ENCODE assay signal across 8 cellular contexts in genomic region chr6:41504526-41505021, GRCh38. TPM values are rescaled to one million over a fixed set of nuclear protein-coding genes. Genes with fewer than 3 reads are reported as not detected.
A peak's percentile ranks its signal among the peaks of the same experiment; 100 is the strongest.
DNase-seq lines count a peak whose midpoint lies in the region; ATAC-seq and TF ChIP-seq lines count a peak whose summit lies in the region.

No MANE protein-coding gene starts in this region.

- no peak for TF ChIP-seq POLR2A in uterus (IDR thresholded peaks at IDR 0.05)

- H3K4me1 ChIP-seq in heart right ventricle (peaks cover 5 to 34% (median 20%) of the 10 kb centered on the region in 9 donors), mesodermal cell (ENCODE audit: control insufficient read depth, insufficient read depth, low read length, poor library complexity, severe bottlenecking) (peaks cover 18% of the 10 kb centered on the region), uterus (peaks cover 7 to 12% of the 10 kb centered on the region in 2 donors)

- H3K9me3 ChIP-seq in heart right ventricle (no peaks in the 10 kb centered on the region), mesodermal cell (ENCODE audit: control insufficient read depth, low read length) (no peaks in the 10 kb centered on the region), uterus (no peaks in the 10 kb centered on the region)

- peaks cover 64% of the 10 kb centered on the region for H3K27me3 Mint-ChIP-seq in activated naive CD8-positive, alpha-beta T cell treated with anti-CD3 and anti-CD28 coated beads, Interleukin-2, amount 50 U/mL, for 24 hours

- H3K27me3 ChIP-seq in heart right ventricle (peaks cover 0 to 80% (median 52%) of the 10 kb centered on the region in 7 donors), uterus (no peaks in the 10 kb centered on the region)

- intact Hi-C loops in heart right ventricle (cut with DNase I) (loop anchor here in 2 of 10 donors (2.0 to 5.0 kb wide), 2 partner anchors 34 to 43 kb away; partner anchors contain the start of gene FOXP4 (in 1 of the 2)), Right ventricle myocardium inferior (cut with DNase I) (loop anchor here (5.0 kb wide), 3 partner anchors 43 to 77 kb away; partner anchors contain the start of gene FOXP4), uterus (cut with DNase I; ENCODE audit: low total_unique reads) (loop anchor here (5.0 kb wide), 1 partner anchor 43 kb away; the partner anchor contains the start of gene FOXP4)

- DNase-seq in heart right ventricle (no peak), Right ventricle myocardium inferior (ENCODE audit: missing footprints) (no peak), uterus (no peak), NCI-H2227 (lab: John Stamatoyannopoulos, UW; ENCODE audit: unreplicated experiment) (no peak)
- DNase-seq in activated naive CD8-positive, alpha-beta T cell treated with anti-CD3 and anti-CD28 coated beads, Interleukin-2, amount 50 U/mL, for 24 hours, result no peak
- no peak for DNase-seq in activated effector memory CD4-positive, alpha-beta T cell treated with Interleukin-2 at 50 U/mL for 16 hours

- WGBS in heart right ventricle, 2 donors, result 6 to 11% methylated on average over 18 of the region's 18 CpGs
- WGBS in mesodermal cell (ENCODE audit: insufficient coverage in 2 of 2), 2 experiments, result 2 to 6% methylated on average over 15 of the region's 18 CpGs

- TF ChIP-seq CTCF in heart right ventricle (IDR thresholded peaks at IDR 0.05) (no peak), uterus (IDR thresholded peaks at IDR 0.05) (no peak)

- H3K4me1 Mint-ChIP-seq in activated naive CD8-positive, alpha-beta T cell treated with anti-CD3 and anti-CD28 coated beads, Interleukin-2, amount 50 U/mL, for 24 hours, result peaks cover 25% of the 10 kb centered on the region

- H3K36me3 Mint-ChIP-seq in activated naive CD8-positive, alpha-beta T cell treated with anti-CD3 and anti-CD28 coated beads, Interleukin-2, amount 50 U/mL, for 24 hours (ENCODE audit: low read depth), result no peaks in the 10 kb centered on the region

- peak overlapping the region; percentile 21 for H3K27ac Mint-ChIP-seq in activated naive CD8-positive, alpha-beta T cell treated with anti-CD3 and anti-CD28 coated beads, Interleukin-2, amount 50 U/mL, for 24 hours

- no peaks in the 10 kb centered on the region for H3K9me3 Mint-ChIP-seq in activated naive CD8-positive, alpha-beta T cell treated with anti-CD3 and anti-CD28 coated beads, Interleukin-2, amount 50 U/mL, for 24 hours

- H3K27ac ChIP-seq in heart right ventricle, result peak overlapping the region in 8 of 10 donors; percentile 50 to 81 (median 74)
- peak overlapping the region; percentile 62 for H3K27ac ChIP-seq in mesodermal cell (ENCODE audit: low read depth, low read length, severe bottlenecking)
- H3K27ac ChIP-seq in uterus, result peak overlapping the region; percentile 83 to 98

- H3K4me3 Mint-ChIP-seq in activated naive CD8-positive, alpha-beta T cell treated with anti-CD3 and anti-CD28 coated beads, Interleukin-2, amount 50 U/mL, for 24 hours, result peak overlapping the region; percentile 77

- peak in 3 of 8 donors; percentile 5 to 7 (median 6) for ATAC-seq in heart right ventricle
- ATAC-seq in Right ventricle myocardium inferior, result no peak
- peak; percentile 7 for ATAC-seq in activated naive CD8-positive, alpha-beta T cell treated with anti-CD3 and anti-CD28 coated beads, Interleukin-2, amount 50 U/mL, for 24 hours
- ATAC-seq in HG03457 (IDR thresholded peaks at IDR 0.05; ENCODE audit: unreplicated experiment), result no peak

- H3K4me3 ChIP-seq in heart right ventricle, result peak overlapping the region in 8 of 10 donors; percentile 28 to 54 (median 44)
- H3K4me3 ChIP-seq in mesodermal cell (ENCODE audit: extremely low read depth, insufficient read depth, low read length, poor library complexity, severe bottlenecking), result peak overlapping the region; percentile 23
- peak overlapping the region; percentile 21 to 46 for H3K4me3 ChIP-seq in uterus

- no peaks in the 10 kb centered on the region for H3K36me3 ChIP-seq in heart right ventricle
- no peaks in the 10 kb centered on the region for H3K36me3 ChIP-seq in mesodermal cell (ENCODE audit: control insufficient read depth, insufficient read depth, low read length)
- no peaks in the 10 kb centered on the region for H3K36me3 ChIP-seq in uterus

RNA-seq across cellular contexts. Expression of gene FOXP4, which starts 41.6 kb away (rescaled TPM):
- total RNA-seq in heart right ventricle, result 10 to 100 TPM; 12.7 to 18.0 (median 13.7) TPM
- polyA plus RNA-seq in heart right ventricle, result 10 to 100 TPM in 1 of 2 donors, 1 to 10 TPM in 1; 8.9 to 12.9 TPM
- 13.9 TPM for total RNA-seq in Right ventricle myocardium inferior
- 26.7 TPM for polyA plus RNA-seq in mesodermal cell (2013, experiment 1 of 2)
- polyA plus RNA-seq in mesodermal cell (2013, experiment 2 of 2), result 25.3 TPM
- total RNA-seq in uterus, result 10 to 100 TPM in 2 of 4 donors, 1 to 10 TPM in 2; 3.8 to 50.1 (median 9.4) TPM
